Comparison of ENCODE assay signal across 8 cellular contexts in the genomic region with DNA sequence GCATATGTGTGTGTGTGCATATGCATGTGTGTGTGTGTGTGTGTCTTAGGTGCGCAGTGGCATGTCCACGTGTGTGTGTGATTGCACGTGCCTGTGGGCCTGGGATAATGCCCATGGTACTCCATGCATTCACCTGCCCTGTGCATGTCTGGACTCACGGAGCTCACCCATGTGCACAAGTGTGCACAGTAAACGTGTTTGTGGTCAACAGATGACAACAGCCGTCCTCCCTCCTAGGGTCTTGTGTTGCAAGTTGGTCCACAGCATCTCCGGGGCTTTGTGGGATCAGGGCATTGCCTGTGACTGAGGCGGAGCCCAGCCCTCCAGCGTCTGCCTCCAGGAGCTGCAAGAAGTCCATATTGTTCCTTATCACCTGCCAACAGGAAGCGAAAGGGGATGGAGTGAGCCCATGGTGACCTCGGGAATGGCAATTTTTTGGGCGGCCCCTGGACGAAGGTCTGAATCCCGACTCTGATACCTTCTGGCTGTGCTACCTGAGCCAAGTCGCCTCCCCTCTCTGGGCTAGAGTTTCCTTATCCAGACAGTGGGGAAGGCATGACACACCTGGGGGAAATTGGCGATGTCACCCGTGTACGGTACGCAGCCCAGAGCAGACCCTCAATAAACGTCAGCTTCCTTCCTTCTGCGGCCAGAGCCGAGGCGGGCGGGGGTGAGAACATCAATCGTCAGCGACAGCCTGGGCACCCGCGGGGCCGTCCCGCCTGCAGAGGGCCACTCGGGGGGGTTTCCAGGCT. TPM values are rescaled to one million over a fixed set of nuclear protein-coding genes. Genes with fewer than 3 reads are reported as not detected.
DNase-seq lines count a peak whose midpoint lies in the region; ATAC-seq and TF ChIP-seq lines count a peak whose summit lies in the region.

No MANE protein-coding gene starts in this region.

- peak overlapping the region; percentile 95 for H3K27ac Mint-ChIP-seq in activated naive CD8-positive, alpha-beta T cell

- H2AFZ ChIP-seq in OCI-LY7 (ENCODE audit: low read length) (no peak overlapping the region), Karpas-422 (ENCODE audit: low read length) (no peak overlapping the region)

- H3K4me1 Mint-ChIP-seq in activated naive CD8-positive, alpha-beta T cell (ENCODE audit: low read depth): peaks cover 88% of the 10 kb centered on the region

- H3K27me3 Mint-ChIP-seq in activated naive CD8-positive, alpha-beta T cell: no peaks in the 10 kb centered on the region

- no peak overlapping the region for H3K27ac ChIP-seq in OCI-LY7 (ENCODE audit: low read depth, low read length, poor library complexity, severe bottlenecking)
- H3K27ac ChIP-seq in Karpas-422 (ENCODE audit: low read length): no peak overlapping the region

- H3K4me1 ChIP-seq in OCI-LY7 (ENCODE audit: insufficient read depth, low read length, poor library complexity, severe bottlenecking) (peaks cover 27% of the 10 kb centered on the region), Karpas-422 (ENCODE audit: low read length) (peaks cover 11% of the 10 kb centered on the region)

- CTCF ChIA-PET in OCI-LY7 (lab: Charles Lee; ENCODE audit: unreplicated experiment): interaction anchor here (0.7 kb wide), 1 partner anchor 64 kb away, joined by 4 read pairs; no protein-coding TSS in a partner anchor

- DNase-seq in OCI-LY7 (ENCODE audit: low spot score) (peak; percentile 23), ecto neural progenitor cell (ENCODE audit: low spot score) (no peak), kidney glomerular epithelial cell (lab: John Stamatoyannopoulos, UW) (no peak), Karpas-422 (no peak), iPS-NIHi11 (ENCODE audit: low spot score) (no peak)
- DNase-seq in stimulated activated CD4-positive, alpha-beta T cell treated with anti-CD3 and anti-CD28 coated beads, TNF-alpha, amount 100 ng/mL, for 48 hours (ENCODE audit: low read depth in 3 of 3): peak; percentile 41 to 51 (median 44)

- no peaks in the 10 kb centered on the region for H4K20me1 ChIP-seq in OCI-LY7 (ENCODE audit: insufficient read depth, low read length)
- H4K20me1 ChIP-seq in Karpas-422 (ENCODE audit: insufficient read depth, low read depth, low read length): no peaks in the 10 kb centered on the region

- no peaks in the 10 kb centered on the region for H3K79me2 ChIP-seq in OCI-LY7 (ENCODE audit: insufficient read depth, low read depth, low read length)
- no peaks in the 10 kb centered on the region for H3K79me2 ChIP-seq in Karpas-422 (ENCODE audit: low read length)

- no peak overlapping the region for H3K9ac ChIP-seq in Karpas-422 (ENCODE audit: low read length)

- H3K36me3 ChIP-seq in OCI-LY7 (ENCODE audit: insufficient read depth, low read length): peaks cover 50% of the 10 kb centered on the region
- H3K36me3 ChIP-seq in Karpas-422 (ENCODE audit: insufficient read depth, low read length): no peaks in the 10 kb centered on the region

- H3K4me3 ChIP-seq in OCI-LY7 (ENCODE audit: low read depth, low read length, poor library complexity, severe bottlenecking) (no peak overlapping the region), Karpas-422 (ENCODE audit: low read length) (no peak overlapping the region)

- H3K4me3 Mint-ChIP-seq in activated naive CD8-positive, alpha-beta T cell: peak overlapping the region; percentile 79

- TF ChIP-seq CTCF in OCI-LY7 (conservative IDR thresholded peaks at IDR 0.05; ENCODE audit: low read length): no peak

- H3K9me2 ChIP-seq in OCI-LY7 (ENCODE audit: insufficient read depth, low read length) (no peaks in the 10 kb centered on the region), Karpas-422 (replicated peaks; ENCODE audit: insufficient read depth, low read length) (no peaks in the 10 kb centered on the region)

- peak; percentile 44 for ATAC-seq in GM21360 (IDR thresholded peaks at IDR 0.05; ENCODE audit: unreplicated experiment)

- no peaks in the 10 kb centered on the region for H3K27me3 ChIP-seq in Karpas-422 (ENCODE audit: low read length)

- POLR2A ChIA-PET in OCI-LY7 (lab: Charles Lee): interaction anchor here (0.5 to 3.1 kb wide), 6 partner anchors 9 to 337 kb away, joined by 3 to 12 read pairs (median 3); no protein-coding TSS in a partner anchor

- H3K4me2 ChIP-seq in OCI-LY7 (ENCODE audit: low read length) (peak overlapping the region; percentile 51; the same call in 1 of the 2 replicates), Karpas-422 (ENCODE audit: low read depth, low read length, poor library complexity, severe bottlenecking) (no peak overlapping the region)

- BruUV-seq in OCI-LY7 (replicated peaks; lab: Mats Ljungman, UMichigan): no TSS peak

- H3K9me3 ChIP-seq in OCI-LY7 (ENCODE audit: low read length): peaks cover 5% of the 10 kb centered on the region
- H3K9me3 ChIP-seq in Karpas-422 (ENCODE audit: low read length): no peaks in the 10 kb centered on the region

- H3K36me3 Mint-ChIP-seq in activated naive CD8-positive, alpha-beta T cell: peaks cover 31% of the 10 kb centered on the region

- intact Hi-C loops in OCI-LY7 (cut with micrococcal nuclease; ENCODE audit: unreplicated experiment): loop anchor here (1.0 to 2.0 kb wide), 3 partner anchors 47 to 275 kb away; partner anchors contain the start of gene IL21R

- no peaks in the 10 kb centered on the region for H3K9me3 Mint-ChIP-seq in activated naive CD8-positive, alpha-beta T cell (ENCODE audit: low read depth)

RNA-seq across cellular contexts. Expression of gene IL21R, which starts 47.6 kb away (rescaled TPM):
- 10.0 and 10.9 TPM in 2 replicates for total RNA-seq in OCI-LY7 (2014; rRNA removed; shearing (Covaris generic))
- total RNA-seq in OCI-LY7 (2022): 36.7 and 47.0 TPM in 2 replicates
- 1.9 and 2.2 TPM in 2 replicates for total RNA-seq in Karpas-422 (2014; rRNA removed; shearing (Covaris generic); ENCODE audit: low replicate concordance)

Comparison
In these comparisons a context has a peak if more than half of its experiments do, and no peak if none do; other contexts are left out.
1. DNase-seq: peak in OCI-LY7 (single experiment) and stimulated activated CD4-positive, alpha-beta T cell treated with anti-CD3 and anti-CD28 coated beads, TNF-alpha, amount 100 ng/mL, for 48 hours (3 of 3); none in ecto neural progenitor cell (single experiment), kidney glomerular epithelial cell (single experiment), Karpas-422 (single experiment) and iPS-NIHi11 (single experiment).